20 cellular contexts compared by ENCODE assay signal in genomic region chr13:35747594-35747993, GRCh38.
DNase-seq lines count a peak whose midpoint lies in the region; ATAC-seq and TF ChIP-seq lines count a peak whose summit lies in the region.
"Had no signal": no experiment of that assay in that cellular context is flagged by ENCODE, and none has a peak within 500 bp of the region (broad histone marks: within the 10 kb centered on the region; RNA-seq: fewer than 3 reads in every experiment).

No MANE protein-coding gene starts in this region.

- CTCF ChIA-PET in activated CD8-positive, alpha-beta T cell treated with anti-CD3 and anti-CD28 coated beads for 36 hours (lab: Charles Lee) = interaction anchor here (0.6 kb wide), 1 partner anchor 71 kb away, joined by 3 read pairs; no protein-coding TSS in a partner anchor

- TF ChIP-seq EP300 in esophagus muscularis mucosa (IDR thresholded peaks at IDR 0.05) = no peak

- H3K9me3 ChIP-seq in right cardiac atrium (ENCODE audit: control insufficient read depth, low read length) (no peaks in the 10 kb centered on the region), esophagus muscularis mucosa (peaks cover 0 to 9% (median 3%) of the 10 kb centered on the region in 4 donors)

- H3K27ac ChIP-seq in right cardiac atrium (ENCODE audit: low read length) (no peak overlapping the region), esophagus muscularis mucosa (replicated peaks in 1 of 4) (no peak overlapping the region)

- H3K4me3 ChIP-seq in right cardiac atrium (ENCODE audit: low read length) = no peak overlapping the region
- H3K4me3 ChIP-seq in esophagus muscularis mucosa = no peak overlapping the region
- H3K4me3 ChIP-seq: GM12878, GM23338 had no signal

- WGBS in right cardiac atrium = 69% methylated on average over 2 of the region's 2 CpGs
- WGBS in esophagus muscularis mucosa = 84% methylated on average over 2 of the region's 2 CpGs

- TF ChIP-seq POLR2A in esophagus muscularis mucosa (IDR thresholded peaks at IDR 0.05; ENCODE audit: low read depth) (no peak), erythroblast (IDR thresholded peaks at IDR 0.05; ENCODE audit: low read length) (no peak)

- no peak for TF ChIP-seq CTCF in esophagus muscularis mucosa (IDR thresholded peaks at IDR 0.05)
- TF ChIP-seq CTCF in activated CD8-positive, alpha-beta T cell treated with anti-CD3 and anti-CD28 coated beads for 36 hours (IDR thresholded peaks at IDR 0.05) = no peak

- DNase-seq in Right ventricle myocardium inferior (ENCODE audit: missing footprints) = no peak
- DNase-seq in right cardiac atrium = no peak
- peak; percentile 68 for DNase-seq in esophagus muscularis mucosa (ENCODE audit: extremely low spot score)
- peak; percentile 62 for DNase-seq in fibroblast of peridontal ligament (ENCODE audit: extremely low read depth)
- no peak for DNase-seq in mesenteric fat pad (ENCODE audit: low spot score)
- no peak for DNase-seq in activated CD8-positive, alpha-beta T cell treated with anti-CD3 and anti-CD28 coated beads for 36 hours
- no peak for DNase-seq in erythroblast (lab: John Stamatoyannopoulos, UW)
- DNase-seq: BE2C; C1 segment of cervical spinal cord; CD4-positive, CD25-positive, alpha-beta regulatory T cell; CD8-positive, alpha-beta memory T cell; COR-L47; DMS 273 treated with DMSO at 0.1 percent for 48 hours; DMS53; DND-41; EL; HCEC 1CT; IMR-90 had no signal

- H3K27me3 ChIP-seq in right cardiac atrium (ENCODE audit: control insufficient read depth, insufficient read depth) (no peaks in the 10 kb centered on the region), esophagus muscularis mucosa (no peaks in the 10 kb centered on the region)
- H3K27me3 ChIP-seq: BE2C had no signal

- intact Hi-C loops in Right ventricle myocardium inferior (cut with DNase I) (no loop called here), right cardiac atrium (cut with DNase I) (no loop called here), esophagus muscularis mucosa (cut with DNase I) (no loop called here)
- intact Hi-C loops in activated CD8-positive, alpha-beta T cell treated with anti-CD3 and anti-CD28 coated beads for 36 hours (cut with micrococcal nuclease) = no loop called here

- H3K9me3 Mint-ChIP-seq in activated CD8-positive, alpha-beta T cell treated with anti-CD3 and anti-CD28 coated beads for 36 hours = peaks cover 7% of the 10 kb centered on the region

- H3K4me3 Mint-ChIP-seq in activated CD8-positive, alpha-beta T cell treated with anti-CD3 and anti-CD28 coated beads for 36 hours = no peak overlapping the region
- H3K4me3 Mint-ChIP-seq: CD4-positive, CD25-positive, alpha-beta regulatory T cell; CD8-positive, alpha-beta memory T cell; GM23338 had no signal

- H3K4me1 Mint-ChIP-seq in activated CD8-positive, alpha-beta T cell treated with anti-CD3 and anti-CD28 coated beads for 36 hours (ENCODE audit: low read depth) = no peaks in the 10 kb centered on the region
- H3K4me1 Mint-ChIP-seq: CD8-positive, alpha-beta memory T cell; GM23338 had no signal

- H3K27me3 Mint-ChIP-seq in activated CD8-positive, alpha-beta T cell treated with anti-CD3 and anti-CD28 coated beads for 36 hours = peaks cover 2% of the 10 kb centered on the region
- H3K27me3 Mint-ChIP-seq: CD4-positive, CD25-positive, alpha-beta regulatory T cell; CD8-positive, alpha-beta memory T cell had no signal

- peak; percentile 44 for ATAC-seq in Right ventricle myocardium inferior
- no peak for ATAC-seq in right cardiac atrium
- no peak for ATAC-seq in activated CD8-positive, alpha-beta T cell treated with anti-CD3 and anti-CD28 coated beads for 36 hours
- ATAC-seq: GM12878, GM23338 had no signal

- POLR2A ChIA-PET in activated CD8-positive, alpha-beta T cell treated with anti-CD3 and anti-CD28 coated beads for 36 hours (lab: Charles Lee) = no interaction called here

- H3K27ac Mint-ChIP-seq in activated CD8-positive, alpha-beta T cell treated with anti-CD3 and anti-CD28 coated beads for 36 hours = no peak overlapping the region
- H3K27ac Mint-ChIP-seq: CD4-positive, CD25-positive, alpha-beta regulatory T cell; CD8-positive, alpha-beta memory T cell; GM23338 had no signal

- no peaks in the 10 kb centered on the region for H3K36me3 Mint-ChIP-seq in activated CD8-positive, alpha-beta T cell treated with anti-CD3 and anti-CD28 coated beads for 36 hours (ENCODE audit: low read depth)
- H3K36me3 Mint-ChIP-seq: CD4-positive, CD25-positive, alpha-beta regulatory T cell; CD8-positive, alpha-beta memory T cell had no signal

- H3K4me1 ChIP-seq in right cardiac atrium (ENCODE audit: control insufficient read depth, insufficient read depth, low read length) = peaks cover 3% of the 10 kb centered on the region
- H3K4me1 ChIP-seq in esophagus muscularis mucosa = no peaks in the 10 kb centered on the region

- H3K36me3 ChIP-seq in esophagus muscularis mucosa = no peaks in the 10 kb centered on the region
- H3K36me3 ChIP-seq: BE2C had no signal

Comparison
In these comparisons a context has a peak if more than half of its experiments do, and no peak if none do; other contexts are left out.
1. DNase-seq: peak in esophagus muscularis mucosa (single experiment) and fibroblast of peridontal ligament (single experiment); none in Right ventricle myocardium inferior (single experiment), right cardiac atrium (0 of 3), mesenteric fat pad (single experiment), activated CD8-positive, alpha-beta T cell treated with anti-CD3 and anti-CD28 coated beads for 36 hours (single experiment) and erythroblast (0 of 2).